Comparison of ENCODE assay signal across 1 cellular context in the genomic region with DNA sequence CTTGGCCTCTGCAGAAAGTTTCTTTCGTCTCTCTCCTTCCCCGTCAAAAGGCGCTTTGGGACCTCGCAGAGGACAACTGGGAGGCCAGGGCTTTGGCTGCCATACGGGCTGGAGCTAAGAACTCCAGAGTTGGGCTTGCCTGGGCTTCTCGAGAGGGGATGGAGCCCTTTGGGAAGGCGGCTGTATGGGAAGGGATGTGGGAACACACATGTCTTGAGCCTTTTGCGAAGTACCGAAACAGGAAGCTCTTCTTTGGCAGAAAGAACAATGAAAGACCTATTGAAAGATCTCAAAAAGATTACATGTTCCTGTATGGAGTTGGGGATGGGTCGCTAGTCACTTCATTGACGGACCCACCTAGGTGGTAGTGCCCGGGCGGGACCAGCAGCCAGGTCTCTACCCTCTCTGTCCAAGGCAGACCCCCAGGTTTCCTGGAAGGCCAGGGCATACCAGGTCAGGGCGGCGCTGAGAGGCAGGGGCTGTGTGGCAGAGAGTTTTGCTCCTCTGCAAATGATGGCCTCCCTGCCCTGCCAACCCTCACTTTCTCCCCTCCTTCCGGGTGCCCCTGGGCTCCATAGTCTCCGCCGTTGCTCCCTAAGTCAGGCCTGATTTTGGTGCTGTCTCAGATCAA.
TF ChIP-seq lines count a peak whose summit lies in the region.

No MANE protein-coding gene starts in this region.

TF ChIP-seq in SK-N-SH, 30 proteins besides CTCF, POLR2A, EP300 and RAD21 (continued from another document):
- TF ChIP-seq REST (IDR thresholded peaks at IDR 0.05; ENCODE audit: low read depth, low read length), result no peak
